Comparison of ENCODE assay signal across 20 cellular contexts in genomic region chr21:33246506-33246905, GRCh38. TPM values are rescaled to one million over a fixed set of nuclear protein-coding genes. Genes with fewer than 3 reads are reported as not detected.
DNase-seq lines count a peak whose midpoint lies in the region; ATAC-seq and TF ChIP-seq lines count a peak whose summit lies in the region.
"Had no signal": no experiment of that assay in that cellular context is flagged by ENCODE, and none has a peak within 500 bp of the region (broad histone marks: within the 10 kb centered on the region; RNA-seq: fewer than 3 reads in every experiment).

No MANE protein-coding gene starts in this region.

- ATAC-seq in activated CD8-positive, alpha-beta memory T cell treated with anti-CD3 and anti-CD28 coated beads, Interleukin-2, amount 10 ng/mL, durations not matched to agents 7 days and 5 days: no peak
- peak; percentile 11 for ATAC-seq in CD4-positive, alpha-beta T cell (ENCODE audit: poor library complexity)
- ATAC-seq in T-helper 17 cell (no peak), GM18505 (IDR thresholded peaks at IDR 0.05; ENCODE audit: unreplicated experiment) (no peak)
- no peak for ATAC-seq in naive thymus-derived CD4-positive, alpha-beta T cell
- ATAC-seq: HCT116 had no signal

- TF ChIP-seq POLR2A in GM18505 (IDR thresholded peaks at IDR 0.05; ENCODE audit: borderline replicate concordance, extremely low read depth, insufficient read depth, insufficient read length) (no peak), sigmoid colon (IDR thresholded peaks at IDR 0.05) (no peak), erythroblast (IDR thresholded peaks at IDR 0.05; ENCODE audit: low read length) (no peak)

- CTCF ChIA-PET in activated CD8-positive, alpha-beta memory T cell treated with anti-CD3 and anti-CD28 coated beads, Interleukin-2, amount 10 ng/mL, durations not matched to agents 7 days and 5 days (lab: Charles Lee): interaction anchor here (0.6 to 1.6 kb wide), 2 partner anchors 15 to 115 kb away, joined by 3 to 4 read pairs; no protein-coding TSS in a partner anchor
- CTCF ChIA-PET in CD4-positive, alpha-beta T cell (lab: Charles Lee): no interaction called here
- CTCF ChIA-PET in naive thymus-derived CD4-positive, alpha-beta T cell (lab: Charles Lee): interaction anchor here (1.1 kb wide), 1 partner anchor 50 kb away, joined by 3 read pairs; no protein-coding TSS in a partner anchor

- no peak for TF ChIP-seq CTCF in CD4-positive, alpha-beta T cell (IDR thresholded peaks at IDR 0.05)
- TF ChIP-seq CTCF in sigmoid colon (IDR thresholded peaks at IDR 0.05): no peak

- peaks cover 17 to 67% of the 10 kb centered on the region in 2 donors for H3K4me1 ChIP-seq in naive thymus-derived CD4-positive, alpha-beta T cell (ENCODE audit: control insufficient read depth in 2 of 2, insufficient read depth in 2 of 2, low read length in 2 of 2)
- H3K4me1 ChIP-seq in sigmoid colon: no peaks in the 10 kb centered on the region
- H3K4me1 ChIP-seq: SJSA1 had no signal

- no peak overlapping the region for H3K4me3 Mint-ChIP-seq in activated CD8-positive, alpha-beta memory T cell treated with anti-CD3 and anti-CD28 coated beads, Interleukin-2, amount 10 ng/mL, durations not matched to agents 7 days and 5 days
- peak overlapping the region; percentile 54 for H3K4me3 Mint-ChIP-seq in CD4-positive, alpha-beta T cell
- peak overlapping the region; percentile 45 for H3K4me3 Mint-ChIP-seq in T-helper 17 cell
- H3K4me3 Mint-ChIP-seq in naive thymus-derived CD4-positive, alpha-beta T cell: peak overlapping the region in 9 of 10 donors; percentile 29 to 65 (median 54)

- H3K27me3 Mint-ChIP-seq in activated CD8-positive, alpha-beta memory T cell treated with anti-CD3 and anti-CD28 coated beads, Interleukin-2, amount 10 ng/mL, durations not matched to agents 7 days and 5 days: no peaks in the 10 kb centered on the region
- no peaks in the 10 kb centered on the region for H3K27me3 Mint-ChIP-seq in CD4-positive, alpha-beta T cell
- H3K27me3 Mint-ChIP-seq in T-helper 17 cell: no peaks in the 10 kb centered on the region
- no peaks in the 10 kb centered on the region for H3K27me3 Mint-ChIP-seq in naive thymus-derived CD4-positive, alpha-beta T cell
- H3K27me3 Mint-ChIP-seq: progenitor cell of endocrine pancreas had no signal

- no peak overlapping the region for H3K4me3 ChIP-seq in naive thymus-derived CD4-positive, alpha-beta T cell (ENCODE audit: low read length)
- no peak overlapping the region for H3K4me3 ChIP-seq in sigmoid colon
- H3K4me3 ChIP-seq: adrenal gland, PC-9, SJSA1, smooth muscle cell had no signal

- no peak for DNase-seq in activated CD8-positive, alpha-beta memory T cell treated with anti-CD3 and anti-CD28 coated beads, Interleukin-2, amount 10 ng/mL, durations not matched to agents 7 days and 5 days
- no peak for DNase-seq in activated CD8-positive, alpha-beta memory T cell treated with anti-CD3 and anti-CD28 coated beads for 24 hours
- DNase-seq in CD4-positive, alpha-beta T cell: no peak
- no peak for DNase-seq in T-helper 17 cell
- DNase-seq in naive thymus-derived CD4-positive, alpha-beta T cell: no peak
- DNase-seq in sigmoid colon: no peak
- DNase-seq in erythroblast (lab: John Stamatoyannopoulos, UW): no peak
- DNase-seq: ACHN; adrenal gland; left cardiac atrium; NCI-H1694 treated with DMSO at 0.1 percent for 48 hours; NCI-H774; PC-9; stimulated activated CD4-positive, alpha-beta T cell treated with anti-CD3 and anti-CD28 coated beads, Interleukin-4, amount 100 ng/mL, for 24 hours; T-helper 9 cell had no signal

- no peak for TF ChIP-seq EP300 in sigmoid colon (IDR thresholded peaks at IDR 0.05)

- H3K27ac Mint-ChIP-seq in activated CD8-positive, alpha-beta memory T cell treated with anti-CD3 and anti-CD28 coated beads, Interleukin-2, amount 10 ng/mL, durations not matched to agents 7 days and 5 days: peak overlapping the region; percentile 44
- peak overlapping the region; percentile 89 for H3K27ac Mint-ChIP-seq in CD4-positive, alpha-beta T cell
- H3K27ac Mint-ChIP-seq in T-helper 17 cell: peak overlapping the region; percentile 91
- peak overlapping the region; percentile 43 to 94 (median 82) for H3K27ac Mint-ChIP-seq in naive thymus-derived CD4-positive, alpha-beta T cell
- H3K27ac Mint-ChIP-seq: progenitor cell of endocrine pancreas had no signal

- H3K9me3 Mint-ChIP-seq in activated CD8-positive, alpha-beta memory T cell treated with anti-CD3 and anti-CD28 coated beads, Interleukin-2, amount 10 ng/mL, durations not matched to agents 7 days and 5 days (ENCODE audit: low read depth): no peaks in the 10 kb centered on the region
- no peaks in the 10 kb centered on the region for H3K9me3 Mint-ChIP-seq in CD4-positive, alpha-beta T cell
- no peaks in the 10 kb centered on the region for H3K9me3 Mint-ChIP-seq in naive thymus-derived CD4-positive, alpha-beta T cell

- intact Hi-C loops in CD4-positive, alpha-beta T cell (cut with DNase I, micrococcal nuclease): loop anchor here (2.0 to 10.0 kb wide), 3 partner anchors 14 to 52 kb away; no protein-coding TSS in a partner anchor
- intact Hi-C loops in naive thymus-derived CD4-positive, alpha-beta T cell (cut with micrococcal nuclease): no loop called here
- intact Hi-C loops in sigmoid colon (cut with DNase I): no loop called here

- H3K27ac ChIP-seq in CD4-positive, alpha-beta T cell (ENCODE audit: low read depth, low read length): peak overlapping the region; percentile 16
- peak overlapping the region; percentile 54 for H3K27ac ChIP-seq in naive thymus-derived CD4-positive, alpha-beta T cell (ENCODE audit: low read depth, low read length)
- H3K27ac ChIP-seq in sigmoid colon: no peak overlapping the region
- H3K27ac ChIP-seq: adrenal gland, PC-9, SJSA1 had no signal

- no peaks in the 10 kb centered on the region for H3K9me3 ChIP-seq in CD4-positive, alpha-beta T cell (ENCODE audit: control insufficient read depth, low read length)
- H3K9me3 ChIP-seq in T-helper 17 cell (ENCODE audit: control insufficient read depth, low read length, poor library complexity, severe bottlenecking): no peaks in the 10 kb centered on the region
- H3K9me3 ChIP-seq in naive thymus-derived CD4-positive, alpha-beta T cell (ENCODE audit: control insufficient read depth in 2 of 3, low read length in 3 of 3): no peaks in the 10 kb centered on the region
- H3K9me3 ChIP-seq in sigmoid colon: no peaks in the 10 kb centered on the region
- H3K9me3 ChIP-seq: adrenal gland, SJSA1 had no signal

- peaks cover 80% of the 10 kb centered on the region for H3K36me3 Mint-ChIP-seq in activated CD8-positive, alpha-beta memory T cell treated with anti-CD3 and anti-CD28 coated beads, Interleukin-2, amount 10 ng/mL, durations not matched to agents 7 days and 5 days
- peaks cover 91% of the 10 kb centered on the region for H3K36me3 Mint-ChIP-seq in CD4-positive, alpha-beta T cell (ENCODE audit: low read depth)
- peaks cover 28% of the 10 kb centered on the region for H3K36me3 Mint-ChIP-seq in T-helper 17 cell (ENCODE audit: low read depth)
- H3K36me3 Mint-ChIP-seq in naive thymus-derived CD4-positive, alpha-beta T cell: peaks cover 30 to 82% (median 68%) of the 10 kb centered on the region in 5 donors

- WGBS in sigmoid colon, 2 donors: 92 to 95% methylated on average over 5 of the region's 5 CpGs

- POLR2A ChIA-PET in CD4-positive, alpha-beta T cell (lab: Charles Lee): interaction anchor here (1.0 kb wide), 1 partner anchor 10 kb away, joined by 3 read pairs; no protein-coding TSS in a partner anchor
- POLR2A ChIA-PET in naive thymus-derived CD4-positive, alpha-beta T cell (lab: Charles Lee): interaction anchor here (0.7 to 1.9 kb wide), 4 partner anchors 15 to 62 kb away, joined by 3 to 6 read pairs (median 4); partner anchors contain the start of gene IFNAR2

- no peaks in the 10 kb centered on the region for H3K27me3 ChIP-seq in CD4-positive, alpha-beta T cell (ENCODE audit: control insufficient read depth, insufficient read depth, low read length)
- no peaks in the 10 kb centered on the region for H3K27me3 ChIP-seq in naive thymus-derived CD4-positive, alpha-beta T cell (ENCODE audit: control insufficient read depth in 2 of 2, insufficient read depth in 2 of 2, low read length in 2 of 2)
- no peaks in the 10 kb centered on the region for H3K27me3 ChIP-seq in sigmoid colon
- H3K27me3 ChIP-seq: adrenal gland, SJSA1 had no signal

- peaks cover 28 to 61% (median 35%) of the 10 kb centered on the region in 3 experiments for H3K36me3 ChIP-seq in naive thymus-derived CD4-positive, alpha-beta T cell (ENCODE audit: control insufficient read depth in 2 of 3, insufficient read depth in 3 of 3, low read length in 3 of 3)
- H3K36me3 ChIP-seq in sigmoid colon: peaks cover 0 to 76% (median 22%) of the 10 kb centered on the region in 4 donors

- H3K4me1 Mint-ChIP-seq in activated CD8-positive, alpha-beta memory T cell treated with anti-CD3 and anti-CD28 coated beads, Interleukin-2, amount 10 ng/mL, durations not matched to agents 7 days and 5 days: peaks cover 60% of the 10 kb centered on the region
- peaks cover 87% of the 10 kb centered on the region for H3K4me1 Mint-ChIP-seq in CD4-positive, alpha-beta T cell (ENCODE audit: low read depth)
- peaks cover 62% of the 10 kb centered on the region for H3K4me1 Mint-ChIP-seq in T-helper 17 cell
- H3K4me1 Mint-ChIP-seq in naive thymus-derived CD4-positive, alpha-beta T cell: peaks cover 54 to 88% (median 85%) of the 10 kb centered on the region in 7 donors

RNA-seq across cellular contexts. Expression of gene IFNAR2, which starts 16.8 kb away (rescaled TPM):
- total RNA-seq in activated CD8-positive, alpha-beta memory T cell treated with anti-CD3 and anti-CD28 coated beads, Interleukin-2, amount 10 ng/mL, durations not matched to agents 7 days and 5 days: 10 to 100 TPM; 45.8 to 54.9 TPM
- 10 to 100 TPM; 26.6 to 28.2 TPM for total RNA-seq in CD4-positive, alpha-beta T cell
- 10 to 100 TPM; 40.5 to 48.1 TPM for total RNA-seq in T-helper 17 cell
- total RNA-seq in naive thymus-derived CD4-positive, alpha-beta T cell: 10 to 100 TPM; 44.9 to 85.8 (median 60.8) TPM
- polyA plus RNA-seq in naive thymus-derived CD4-positive, alpha-beta T cell: 10 to 100 TPM; 77.3 to 90.2 TPM
- total RNA-seq in sigmoid colon: 10 to 100 TPM in 3 of 4 donors, 1 to 10 TPM in 1; 7.6 to 19.0 (median 12.2) TPM
- polyA plus RNA-seq in sigmoid colon: 10 to 100 TPM in 1 of 3 donors, 1 to 10 TPM in 2; 6.6 to 15.2 (median 7.9) TPM

RNA-seq across cellular contexts. Expression of gene IL10RB, which starts 19.7 kb away (rescaled TPM):
- total RNA-seq in activated CD8-positive, alpha-beta memory T cell treated with anti-CD3 and anti-CD28 coated beads, Interleukin-2, amount 10 ng/mL, durations not matched to agents 7 days and 5 days: 10 to 100 TPM; 30.9 to 34.9 TPM
- total RNA-seq in CD4-positive, alpha-beta T cell: 1 to 10 TPM; 7.2 to 9.2 TPM
- total RNA-seq in T-helper 17 cell (10 to 100 TPM; 17.0 to 18.9 TPM), sigmoid colon (10 to 100 TPM; 15.0 to 26.2 (median 23.6) TPM)
- 10 to 100 TPM; 17.6 to 35.0 (median 27.2) TPM for total RNA-seq in naive thymus-derived CD4-positive, alpha-beta T cell
- polyA plus RNA-seq in naive thymus-derived CD4-positive, alpha-beta T cell: 10 to 100 TPM; 47.2 to 51.4 TPM
- 10 to 100 TPM; 30.0 to 66.8 (median 34.4) TPM for polyA plus RNA-seq in sigmoid colon

Comparison
In these comparisons a context has a peak if more than half of its experiments do, and no peak if none do; other contexts are left out.
1. H3K27ac ChIP-seq: peak in CD4-positive, alpha-beta T cell (single experiment) and naive thymus-derived CD4-positive, alpha-beta T cell (single experiment); none in sigmoid colon (0 of 4).
2. intact Hi-C loops: an anchor here in CD4-positive, alpha-beta T cell (2.0 to 10.0 kb wide); none called in naive thymus-derived CD4-positive, alpha-beta T cell and sigmoid colon.
3. Peak in every context shown above with its lines, with median percentiles within 50 percentile points of each other: H3K27ac Mint-ChIP-seq.